1 cellular context compared by ENCODE assay signal in genomic region chrX:154547245-154548027, GRCh38.
TF ChIP-seq lines count a peak whose summit lies in the region.

A gene with protein sequence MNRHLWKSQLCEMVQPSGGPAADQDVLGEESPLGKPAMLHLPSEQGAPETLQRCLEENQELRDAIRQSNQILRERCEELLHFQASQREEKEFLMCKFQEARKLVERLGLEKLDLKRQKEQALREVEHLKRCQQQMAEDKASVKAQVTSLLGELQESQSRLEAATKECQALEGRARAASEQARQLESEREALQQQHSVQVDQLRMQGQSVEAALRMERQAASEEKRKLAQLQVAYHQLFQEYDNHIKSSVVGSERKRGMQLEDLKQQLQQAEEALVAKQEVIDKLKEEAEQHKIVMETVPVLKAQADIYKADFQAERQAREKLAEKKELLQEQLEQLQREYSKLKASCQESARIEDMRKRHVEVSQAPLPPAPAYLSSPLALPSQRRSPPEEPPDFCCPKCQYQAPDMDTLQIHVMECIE (plus strand): TSS chrX:154547620. CDS start chrX:154552003, 4,383 bp downstream.

TF ChIP-seq in HepG2, 621 proteins besides CTCF, POLR2A, EP300 and RAD21 (continued from another document and continues in another):
- TF ChIP-seq FUBP1 (CRISPR knock-in tag; IDR thresholded peaks at IDR 0.05; ENCODE audit: borderline replicate concordance), result no peak
- no peak for TF ChIP-seq ZNF124 (CRISPR knock-in tag; IDR thresholded peaks at IDR 0.05)
- TF ChIP-seq, protein P1, sequence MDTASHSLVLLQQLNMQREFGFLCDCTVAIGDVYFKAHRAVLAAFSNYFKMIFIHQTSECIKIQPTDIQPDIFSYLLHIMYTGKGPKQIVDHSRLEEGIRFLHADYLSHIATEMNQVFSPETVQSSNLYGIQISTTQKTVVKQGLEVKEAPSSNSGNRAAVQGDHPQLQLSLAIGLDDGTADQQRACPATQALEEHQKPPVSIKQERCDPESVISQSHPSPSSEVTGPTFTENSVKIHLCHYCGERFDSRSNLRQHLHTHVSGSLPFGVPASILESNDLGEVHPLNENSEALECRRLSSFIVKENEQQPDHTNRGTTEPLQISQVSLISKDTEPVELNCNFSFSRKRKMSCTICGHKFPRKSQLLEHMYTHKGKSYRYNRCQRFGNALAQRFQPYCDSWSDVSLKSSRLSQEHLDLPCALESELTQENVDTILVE (CRISPR knock-in tag; IDR thresholded peaks at IDR 0.05), result peak; percentile 44; the same call in 1 of the 2 replicates
- peak; percentile 84 for TF ChIP-seq HNRNPK (IDR thresholded peaks at IDR 0.05; ENCODE audit: low read depth, low read length, poor library complexity, severe bottlenecking)
- no peak for TF ChIP-seq NR2F1 (CRISPR knock-in tag; IDR thresholded peaks at IDR 0.05)
- no peak; the same call in 1 of the 2 replicates for TF ChIP-seq REPIN1 (CRISPR knock-in tag; IDR thresholded peaks at IDR 0.05; ENCODE audit: borderline replicate concordance, low read depth)
- peak; percentile 75; the same call in 1 of the 2 replicates for TF ChIP-seq SP4 (CRISPR knock-in tag; IDR thresholded peaks at IDR 0.05)
- TF ChIP-seq ZNF280B (CRISPR knock-in tag; IDR thresholded peaks at IDR 0.05; ENCODE audit: borderline replicate concordance), result no peak
- TF ChIP-seq AGO1 (IDR thresholded peaks at IDR 0.05; ENCODE audit: low read depth, low read length, poor library complexity, severe bottlenecking), result peak; percentile 100
- no peak for TF ChIP-seq ZNF17 (CRISPR knock-in tag; IDR thresholded peaks at IDR 0.05)
- TF ChIP-seq ZFY (CRISPR knock-in tag; IDR thresholded peaks at IDR 0.05), result peak; percentile 76
- TF ChIP-seq ZNF232 (CRISPR knock-in tag; IDR thresholded peaks at IDR 0.05; ENCODE audit: borderline replicate concordance), result no peak
- TF ChIP-seq ZNF34 (CRISPR knock-in tag; IDR thresholded peaks at IDR 0.05; ENCODE audit: borderline replicate concordance), result no peak
- TF ChIP-seq DBP (CRISPR knock-in tag; IDR thresholded peaks at IDR 0.05; ENCODE audit: not compliant biosample characterization), result no peak
- TF ChIP-seq ZNF670 (CRISPR knock-in tag; IDR thresholded peaks at IDR 0.05; ENCODE audit: borderline replicate concordance), result peak; percentile 64; the same call in 1 of the 2 replicates
- TF ChIP-seq, protein P2, sequence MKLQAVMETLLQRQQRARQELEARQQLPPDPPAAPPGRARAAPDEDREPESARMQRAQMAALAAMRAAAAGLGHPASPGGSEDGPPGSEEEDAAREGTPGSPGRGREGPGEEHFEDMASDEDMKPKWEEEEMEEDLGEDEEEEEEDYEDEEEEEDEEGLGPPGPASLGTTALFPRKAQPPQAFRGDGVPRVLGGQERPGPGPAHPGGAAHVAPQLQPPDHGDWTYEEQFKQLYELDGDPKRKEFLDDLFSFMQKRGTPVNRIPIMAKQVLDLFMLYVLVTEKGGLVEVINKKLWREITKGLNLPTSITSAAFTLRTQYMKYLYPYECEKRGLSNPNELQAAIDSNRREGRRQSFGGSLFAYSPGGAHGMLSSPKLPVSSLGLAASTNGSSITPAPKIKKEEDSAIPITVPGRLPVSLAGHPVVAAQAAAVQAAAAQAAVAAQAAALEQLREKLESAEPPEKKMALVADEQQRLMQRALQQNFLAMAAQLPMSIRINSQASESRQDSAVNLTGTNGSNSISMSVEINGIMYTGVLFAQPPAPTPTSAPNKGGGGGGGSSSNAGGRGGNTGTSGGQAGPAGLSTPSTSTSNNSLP (IDR thresholded peaks at IDR 0.05; ENCODE audit: low read depth, low read length), result no peak
- TF ChIP-seq ZNF274 (CRISPR knock-in tag; IDR thresholded peaks at IDR 0.05), result no peak
- TF ChIP-seq RBM22 (optimal IDR thresholded peaks at IDR 0.05; ENCODE audit: low read length), result peak; percentile 87
- no peak for TF ChIP-seq ATF5 (CRISPR knock-in tag; IDR thresholded peaks at IDR 0.05; ENCODE audit: low read depth)
- TF ChIP-seq, protein P3, sequence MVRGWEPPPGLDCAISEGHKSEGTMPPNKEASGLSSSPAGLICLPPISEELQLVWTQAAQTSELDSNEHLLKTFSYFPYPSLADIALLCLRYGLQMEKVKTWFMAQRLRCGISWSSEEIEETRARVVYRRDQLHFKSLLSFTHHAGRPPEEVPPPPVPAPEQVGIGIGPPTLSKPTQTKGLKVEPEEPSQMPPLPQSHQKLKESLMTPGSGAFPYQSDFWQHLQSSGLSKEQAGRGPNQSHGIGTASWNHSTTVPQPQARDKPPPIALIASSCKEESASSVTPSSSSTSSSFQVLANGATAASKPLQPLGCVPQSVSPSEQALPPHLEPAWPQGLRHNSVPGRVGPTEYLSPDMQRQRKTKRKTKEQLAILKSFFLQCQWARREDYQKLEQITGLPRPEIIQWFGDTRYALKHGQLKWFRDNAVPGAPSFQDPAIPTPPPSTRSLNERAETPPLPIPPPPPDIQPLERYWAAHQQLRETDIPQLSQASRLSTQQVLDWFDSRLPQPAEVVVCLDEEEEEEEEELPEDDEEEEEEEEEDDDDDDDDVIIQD (CRISPR knock-in tag; IDR thresholded peaks at IDR 0.05; ENCODE audit: low read depth), result no peak
- peak; percentile 17 for TF ChIP-seq ZC3H13 (CRISPR knock-in tag; IDR thresholded peaks at IDR 0.05)
- TF ChIP-seq, protein P4, sequence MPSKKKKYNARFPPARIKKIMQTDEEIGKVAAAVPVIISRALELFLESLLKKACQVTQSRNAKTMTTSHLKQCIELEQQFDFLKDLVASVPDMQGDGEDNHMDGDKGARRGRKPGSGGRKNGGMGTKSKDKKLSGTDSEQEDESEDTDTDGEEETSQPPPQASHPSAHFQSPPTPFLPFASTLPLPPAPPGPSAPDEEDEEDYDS (CRISPR knock-in tag; IDR thresholded peaks at IDR 0.05), result no peak
- TF ChIP-seq ZNF816 (CRISPR knock-in tag; IDR thresholded peaks at IDR 0.05; ENCODE audit: borderline replicate concordance), result no peak
- TF ChIP-seq KDM2A (CRISPR knock-in tag; IDR thresholded peaks at IDR 0.05; ENCODE audit: borderline replicate concordance, low read depth), result peak; percentile 97
- TF ChIP-seq ZBTB20 (CRISPR knock-in tag; IDR thresholded peaks at IDR 0.05; ENCODE audit: borderline replicate concordance, low read depth), result peak; percentile 7; the same call in 1 of the 2 replicates
- TF ChIP-seq, protein P5, sequence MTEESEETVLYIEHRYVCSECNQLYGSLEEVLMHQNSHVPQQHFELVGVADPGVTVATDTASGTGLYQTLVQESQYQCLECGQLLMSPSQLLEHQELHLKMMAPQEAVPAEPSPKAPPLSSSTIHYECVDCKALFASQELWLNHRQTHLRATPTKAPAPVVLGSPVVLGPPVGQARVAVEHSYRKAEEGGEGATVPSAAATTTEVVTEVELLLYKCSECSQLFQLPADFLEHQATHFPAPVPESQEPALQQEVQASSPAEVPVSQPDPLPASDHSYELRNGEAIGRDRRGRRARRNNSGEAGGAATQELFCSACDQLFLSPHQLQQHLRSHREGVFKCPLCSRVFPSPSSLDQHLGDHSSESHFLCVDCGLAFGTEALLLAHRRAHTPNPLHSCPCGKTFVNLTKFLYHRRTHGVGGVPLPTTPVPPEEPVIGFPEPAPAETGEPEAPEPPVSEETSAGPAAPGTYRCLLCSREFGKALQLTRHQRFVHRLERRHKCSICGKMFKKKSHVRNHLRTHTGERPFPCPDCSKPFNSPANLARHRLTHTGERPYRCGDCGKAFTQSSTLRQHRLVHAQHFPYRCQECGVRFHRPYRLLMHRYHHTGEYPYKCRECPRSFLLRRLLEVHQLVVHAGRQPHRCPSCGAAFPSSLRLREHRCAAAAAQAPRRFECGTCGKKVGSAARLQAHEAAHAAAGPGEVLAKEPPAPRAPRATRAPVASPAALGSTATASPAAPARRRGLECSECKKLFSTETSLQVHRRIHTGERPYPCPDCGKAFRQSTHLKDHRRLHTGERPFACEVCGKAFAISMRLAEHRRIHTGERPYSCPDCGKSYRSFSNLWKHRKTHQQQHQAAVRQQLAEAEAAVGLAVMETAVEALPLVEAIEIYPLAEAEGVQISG (CRISPR knock-in tag; IDR thresholded peaks at IDR 0.05), result peak; percentile 58; the same call in 1 of the 2 replicates
- peak; percentile 99 for TF ChIP-seq NR2C2 (CRISPR knock-in tag; IDR thresholded peaks at IDR 0.05; ENCODE audit: borderline replicate concordance)
- TF ChIP-seq, protein P6, sequence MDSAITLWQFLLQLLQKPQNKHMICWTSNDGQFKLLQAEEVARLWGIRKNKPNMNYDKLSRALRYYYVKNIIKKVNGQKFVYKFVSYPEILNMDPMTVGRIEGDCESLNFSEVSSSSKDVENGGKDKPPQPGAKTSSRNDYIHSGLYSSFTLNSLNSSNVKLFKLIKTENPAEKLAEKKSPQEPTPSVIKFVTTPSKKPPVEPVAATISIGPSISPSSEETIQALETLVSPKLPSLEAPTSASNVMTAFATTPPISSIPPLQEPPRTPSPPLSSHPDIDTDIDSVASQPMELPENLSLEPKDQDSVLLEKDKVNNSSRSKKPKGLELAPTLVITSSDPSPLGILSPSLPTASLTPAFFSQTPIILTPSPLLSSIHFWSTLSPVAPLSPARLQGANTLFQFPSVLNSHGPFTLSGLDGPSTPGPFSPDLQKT (CRISPR knock-in tag; IDR thresholded peaks at IDR 0.05; ENCODE audit: borderline replicate concordance), result no peak
- TF ChIP-seq, protein P7, sequence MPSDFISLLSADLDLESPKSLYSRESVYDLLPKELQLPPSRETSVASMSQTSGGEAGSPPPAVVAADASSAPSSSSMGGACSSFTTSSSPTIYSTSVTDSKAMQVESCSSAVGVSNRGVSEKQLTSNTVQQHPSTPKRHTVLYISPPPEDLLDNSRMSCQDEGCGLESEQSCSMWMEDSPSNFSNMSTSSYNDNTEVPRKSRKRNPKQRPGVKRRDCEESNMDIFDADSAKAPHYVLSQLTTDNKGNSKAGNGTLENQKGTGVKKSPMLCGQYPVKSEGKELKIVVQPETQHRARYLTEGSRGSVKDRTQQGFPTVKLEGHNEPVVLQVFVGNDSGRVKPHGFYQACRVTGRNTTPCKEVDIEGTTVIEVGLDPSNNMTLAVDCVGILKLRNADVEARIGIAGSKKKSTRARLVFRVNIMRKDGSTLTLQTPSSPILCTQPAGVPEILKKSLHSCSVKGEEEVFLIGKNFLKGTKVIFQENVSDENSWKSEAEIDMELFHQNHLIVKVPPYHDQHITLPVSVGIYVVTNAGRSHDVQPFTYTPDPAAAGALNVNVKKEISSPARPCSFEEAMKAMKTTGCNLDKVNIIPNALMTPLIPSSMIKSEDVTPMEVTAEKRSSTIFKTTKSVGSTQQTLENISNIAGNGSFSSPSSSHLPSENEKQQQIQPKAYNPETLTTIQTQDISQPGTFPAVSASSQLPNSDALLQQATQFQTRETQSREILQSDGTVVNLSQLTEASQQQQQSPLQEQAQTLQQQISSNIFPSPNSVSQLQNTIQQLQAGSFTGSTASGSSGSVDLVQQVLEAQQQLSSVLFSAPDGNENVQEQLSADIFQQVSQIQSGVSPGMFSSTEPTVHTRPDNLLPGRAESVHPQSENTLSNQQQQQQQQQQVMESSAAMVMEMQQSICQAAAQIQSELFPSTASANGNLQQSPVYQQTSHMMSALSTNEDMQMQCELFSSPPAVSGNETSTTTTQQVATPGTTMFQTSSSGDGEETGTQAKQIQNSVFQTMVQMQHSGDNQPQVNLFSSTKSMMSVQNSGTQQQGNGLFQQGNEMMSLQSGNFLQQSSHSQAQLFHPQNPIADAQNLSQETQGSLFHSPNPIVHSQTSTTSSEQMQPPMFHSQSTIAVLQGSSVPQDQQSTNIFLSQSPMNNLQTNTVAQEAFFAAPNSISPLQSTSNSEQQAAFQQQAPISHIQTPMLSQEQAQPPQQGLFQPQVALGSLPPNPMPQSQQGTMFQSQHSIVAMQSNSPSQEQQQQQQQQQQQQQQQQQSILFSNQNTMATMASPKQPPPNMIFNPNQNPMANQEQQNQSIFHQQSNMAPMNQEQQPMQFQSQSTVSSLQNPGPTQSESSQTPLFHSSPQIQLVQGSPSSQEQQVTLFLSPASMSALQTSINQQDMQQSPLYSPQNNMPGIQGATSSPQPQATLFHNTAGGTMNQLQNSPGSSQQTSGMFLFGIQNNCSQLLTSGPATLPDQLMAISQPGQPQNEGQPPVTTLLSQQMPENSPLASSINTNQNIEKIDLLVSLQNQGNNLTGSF (CRISPR knock-in tag; IDR thresholded peaks at IDR 0.05), result no peak
- no peak for TF ChIP-seq RORA (CRISPR knock-in tag; IDR thresholded peaks at IDR 0.05)
- no peak for TF ChIP-seq FOXJ3 (CRISPR knock-in tag; IDR thresholded peaks at IDR 0.05; ENCODE audit: borderline replicate concordance)
